10 cellular contexts compared by ENCODE assay signal in genomic region chr1:154812911-154813816, GRCh38. TPM values are rescaled to one million over a fixed set of nuclear protein-coding genes. Genes with fewer than 3 reads are reported as not detected.
DNase-seq lines count a peak whose midpoint lies in the region; ATAC-seq and TF ChIP-seq lines count a peak whose summit lies in the region.
"Had no signal": no experiment of that assay in that cellular context is flagged by ENCODE, and none has a peak within 500 bp of the region (broad histone marks: within the 10 kb centered on the region; RNA-seq: fewer than 3 reads in every experiment).

No MANE protein-coding gene starts in this region.

- peak overlapping the region in 2 of 4 donors; percentile 22 to 41 for H3K4me3 ChIP-seq in esophagus squamous epithelium
- no peak overlapping the region for H3K4me3 ChIP-seq in aorta (ENCODE audit: low read length in 2 of 2)
- no peak overlapping the region for H3K4me3 ChIP-seq in colonic mucosa

- H3K36me3 ChIP-seq in esophagus squamous epithelium: no peaks in the 10 kb centered on the region
- no peaks in the 10 kb centered on the region for H3K36me3 ChIP-seq in aorta (ENCODE audit: control insufficient read depth in 1 of 2, insufficient read depth in 2 of 2, low read length in 1 of 2)
- no peaks in the 10 kb centered on the region for H3K36me3 ChIP-seq in colonic mucosa

- in situ Hi-C loops in GM18951 (cut with MboI; ENCODE audit: low sequenced_read_pairs, unreplicated experiment): no loop called here

- WGBS in esophagus squamous epithelium, 2 donors: 44 to 74% methylated on average over 5 to 15 of the region's 21 CpGs
- 84% methylated on average over 21 of the region's 21 CpGs for WGBS in aorta, 2 donors

- H3K27me3 ChIP-seq in esophagus squamous epithelium: peaks cover 0 to 6% (median 0%) of the 10 kb centered on the region in 4 donors
- H3K27me3 ChIP-seq in aorta (ENCODE audit: control insufficient read depth in 1 of 2, insufficient read depth in 2 of 2, low read length in 1 of 2): no peaks in the 10 kb centered on the region
- no peaks in the 10 kb centered on the region for H3K27me3 ChIP-seq in colonic mucosa

- H3K9ac ChIP-seq in colonic mucosa (ENCODE audit: low read depth in 2 of 2, low read length in 2 of 2): no peak overlapping the region

- ATAC-seq in omental fat pad (ENCODE audit: low FRiP score) (peak; percentile 67), aorta (ENCODE audit: low FRiP score) (no peak), GM21390 (IDR thresholded peaks at IDR 0.05; ENCODE audit: unreplicated experiment) (no peak)

- peak; percentile 85 for DNase-seq in NCI-H510A treated with DMSO at 0.1 percent for 48 hours (lab: John Stamatoyannopoulos, UW)
- no peak for DNase-seq in esophagus squamous epithelium (lab: John Stamatoyannopoulos, UW)
- DNase-seq in omental fat pad (ENCODE audit: low spot score): no peak
- no peak for DNase-seq in NOMO-1 treated with dmso at 0.1 percent for 144 hours (lab: John Stamatoyannopoulos, UW; ENCODE audit: unreplicated experiment)
- no peak for DNase-seq in aorta
- DNase-seq in colonic mucosa: no peak
- DNase-seq: stimulated activated naive CD4-positive, alpha-beta T cell treated with Interleukin-2 at 50 U/mL for 16 hours had no signal

- H3K9me3 ChIP-seq in esophagus squamous epithelium (no peaks in the 10 kb centered on the region), aorta (ENCODE audit: control insufficient read depth, low read length) (no peaks in the 10 kb centered on the region), colonic mucosa (no peaks in the 10 kb centered on the region)

- intact Hi-C loops in esophagus squamous epithelium (cut with DNase I): no loop called here
- intact Hi-C loops in aorta (cut with DNase I): no loop called here
- intact Hi-C loops in colonic mucosa (cut with DNase I): no loop called here

- H3K4me1 ChIP-seq in esophagus squamous epithelium (peaks cover 0 to 46% (median 22%) of the 10 kb centered on the region in 3 donors), aorta (ENCODE audit: control insufficient read depth in 1 of 2, insufficient read depth in 2 of 2, low read length in 2 of 2) (no peaks in the 10 kb centered on the region), colonic mucosa (no peaks in the 10 kb centered on the region)

- no peak for TF ChIP-seq CTCF in esophagus squamous epithelium (IDR thresholded peaks at IDR 0.05)
- TF ChIP-seq CTCF in omental fat pad (IDR thresholded peaks at IDR 0.05): no peak
- no peak for TF ChIP-seq CTCF in colonic mucosa (IDR thresholded peaks at IDR 0.05)

- peak; percentile 3 for TF ChIP-seq POLR2A in GM18951 (IDR thresholded peaks at IDR 0.05; ENCODE audit: extremely low read depth, insufficient read depth, insufficient read length)
- no peak for TF ChIP-seq POLR2A in esophagus squamous epithelium (IDR thresholded peaks at IDR 0.05)

- H3K27ac ChIP-seq in esophagus squamous epithelium (peak overlapping the region in 3 of 4 donors; percentile 43 to 64 (median 44)), aorta (ENCODE audit: low read depth in 1 of 2, low read length in 2 of 2) (no peak overlapping the region), colonic mucosa (no peak overlapping the region)
- H3K27ac ChIP-seq: VCaP had no signal

RNA-seq across cellular contexts. Expression of gene KCNN3, which starts 56.9 kb away (rescaled TPM):
- total RNA-seq in esophagus squamous epithelium: 1 to 10 TPM in 1 of 4 donors, under 1 TPM in 3; 0.08 to 1.7 (median 0.50) TPM
- 1 to 10 TPM in 2 of 4 donors, under 1 TPM in 2; 0.24 to 2.4 (median 0.95) TPM for total RNA-seq in omental fat pad
- total RNA-seq in aorta: 1 to 10 TPM; 3.2 to 4.7 TPM
- polyA plus RNA-seq in aorta: under 1 TPM; 0.08 to 0.50 TPM
- total RNA-seq in colonic mucosa: 1 to 10 TPM in 1 of 2 donors, under 1 TPM in 1; 0.99 to 2.5 TPM

Comparison
In these comparisons a context has a peak if more than half of its experiments do, and no peak if none do; other contexts are left out.
1. H3K27ac ChIP-seq: peak in esophagus squamous epithelium (3 of 4); none in aorta (0 of 2) and colonic mucosa (single experiment).